ENCODE assay signal across 14 cellular contexts in the genomic region with DNA sequence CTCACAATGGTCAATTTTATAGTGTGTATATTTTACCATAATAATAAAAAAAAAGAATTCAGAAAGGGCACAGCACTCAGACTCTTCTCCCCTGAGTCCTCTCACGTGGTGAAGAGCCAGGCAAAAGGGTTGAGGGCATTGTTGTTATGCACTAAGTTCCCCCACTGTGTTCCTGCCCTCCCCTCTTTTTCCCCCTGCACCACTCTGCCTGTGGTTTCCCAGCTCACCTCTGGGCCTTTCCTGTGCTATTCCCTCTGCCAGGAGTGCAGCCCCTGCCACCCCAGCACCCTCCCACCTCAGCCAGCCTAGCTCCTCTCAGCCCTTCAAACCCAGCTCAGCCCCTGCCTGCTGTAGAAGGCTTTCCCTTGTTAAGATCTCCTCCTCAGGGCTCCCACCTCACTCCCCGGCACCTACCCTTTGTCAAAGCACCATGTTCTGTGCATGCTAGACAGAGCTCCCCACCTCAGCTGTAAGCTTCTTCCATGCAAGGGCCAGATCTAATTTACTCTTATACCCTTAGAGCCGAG.
"Had no signal": no experiment of that assay in that cellular context is flagged by ENCODE, and none has a peak within 500 bp of the region (broad histone marks: within the 10 kb centered on the region; RNA-seq: fewer than 3 reads in every experiment).

No MANE protein-coding gene starts in this region.

- DNase-seq: activated CD4-positive, alpha-beta T cell treated with anti-CD3 and anti-CD28 coated beads for 4 hours; activated CD8-positive, alpha-beta memory T cell treated with anti-CD3 and anti-CD28 coated beads, Interleukin-2, amount 50 U/mL, for 4 hours; activated CD8-positive, alpha-beta T cell treated with anti-CD3 and anti-CD28 coated beads for 36 hours; hypothalamus; lower lobe of right lung; naive thymus-derived CD4-positive, alpha-beta T cell; nucleus accumbens; right lobe of liver; stimulated activated naive CD8-positive, alpha-beta T cell treated with anti-CD3 and anti-CD28 coated beads, Interleukin-15, Interleukin-2, amounts not matched to agents 100 U/mL and 50 U/mL, for 24 hours; T-helper 1 cell had no signal

- ATAC-seq: activated CD8-positive, alpha-beta T cell treated with anti-CD3 and anti-CD28 coated beads for 36 hours; lower lobe of right lung; naive thymus-derived CD4-positive, alpha-beta T cell; right lobe of liver; stimulated activated naive CD8-positive, alpha-beta T cell treated with anti-CD3 and anti-CD28 coated beads, Interleukin-15, Interleukin-2, amounts not matched to agents 100 U/mL and 50 U/mL, for 24 hours had no signal

- H3K36me3 Mint-ChIP-seq: naive thymus-derived CD4-positive, alpha-beta T cell had no signal

- H3K9me3 Mint-ChIP-seq: activated CD8-positive, alpha-beta T cell treated with anti-CD3 and anti-CD28 coated beads for 36 hours had no signal

- H3K4me1 ChIP-seq: prostate gland had no signal

- H3K27ac ChIP-seq: cardiac muscle cell, lower lobe of right lung, prostate gland, right lobe of liver, VCaP had no signal

- H3K4me3 Mint-ChIP-seq: activated CD8-positive, alpha-beta T cell treated with anti-CD3 and anti-CD28 coated beads for 36 hours; naive thymus-derived CD4-positive, alpha-beta T cell had no signal

- H3K27me3 ChIP-seq: ascending aorta, cardiac muscle cell, right lobe of liver had no signal

- H3K9me3 ChIP-seq: ascending aorta, lower lobe of right lung, prostate gland, right lobe of liver had no signal

- H3K4me1 Mint-ChIP-seq: naive thymus-derived CD4-positive, alpha-beta T cell had no signal

- H3K27ac Mint-ChIP-seq: activated CD8-positive, alpha-beta T cell treated with anti-CD3 and anti-CD28 coated beads for 36 hours; naive thymus-derived CD4-positive, alpha-beta T cell had no signal

- H3K36me3 ChIP-seq: ascending aorta, cardiac muscle cell, lower lobe of right lung, prostate gland, right lobe of liver had no signal

- H3K4me3 ChIP-seq: ascending aorta, cardiac muscle cell, lower lobe of right lung, prostate gland, right lobe of liver had no signal
